ENCODE assay signal across 16 cellular contexts in the genomic region with DNA sequence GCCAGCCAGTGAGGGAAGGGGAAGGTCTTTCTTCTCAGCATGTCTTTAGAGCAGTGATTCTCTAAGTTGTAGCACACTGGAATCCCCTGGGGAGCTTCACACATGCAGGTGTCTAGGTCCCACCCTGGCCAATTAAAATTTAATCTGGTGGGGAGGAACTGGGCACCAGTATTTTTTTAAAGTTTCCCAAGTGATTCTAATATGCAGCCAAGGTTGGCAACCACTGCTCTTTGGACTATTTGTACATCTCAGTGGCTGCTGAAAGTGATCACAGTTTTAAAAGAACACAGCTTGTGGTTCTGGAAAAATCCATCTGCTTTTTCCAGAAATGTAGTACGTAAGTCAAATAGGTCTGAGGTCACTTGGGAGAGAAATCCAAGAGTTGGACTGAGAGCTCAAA. TPM values are rescaled to one million over a fixed set of nuclear protein-coding genes. Genes with fewer than 3 reads are reported as not detected.
DNase-seq lines count a peak whose midpoint lies in the region; ATAC-seq, FAIRE-seq and TF ChIP-seq lines count a peak whose summit lies in the region.
"Had no signal": no experiment of that assay in that cellular context is flagged by ENCODE, and none has a peak within 500 bp of the region (broad histone marks: within the 10 kb centered on the region; RNA-seq: fewer than 3 reads in every experiment).

No MANE protein-coding gene starts in this region.

- ATAC-seq in body of pancreas (peak; percentile 18), natural killer cell (no peak)
- ATAC-seq in activated CD8-positive, alpha-beta T cell treated with anti-CD3 and anti-CD28 coated beads, Interleukin-2, amount 10 ng/mL, durations not matched to agents 7 days and 5 days, result no peak

- no peaks in the 10 kb centered on the region for H3K27me3 Mint-ChIP-seq in natural killer cell (ENCODE audit: low read depth in 2 of 2)
- peaks cover 5% of the 10 kb centered on the region for H3K27me3 Mint-ChIP-seq in activated CD8-positive, alpha-beta T cell treated with anti-CD3 and anti-CD28 coated beads, Interleukin-2, amount 10 ng/mL, durations not matched to agents 7 days and 5 days (ENCODE audit: low read depth)
- H3K27me3 Mint-ChIP-seq: CD4-positive, CD25-positive, alpha-beta regulatory T cell had no signal

- H3K9me3 Mint-ChIP-seq in natural killer cell, result no peaks in the 10 kb centered on the region
- no peaks in the 10 kb centered on the region for H3K9me3 Mint-ChIP-seq in activated CD8-positive, alpha-beta T cell treated with anti-CD3 and anti-CD28 coated beads, Interleukin-2, amount 10 ng/mL, durations not matched to agents 7 days and 5 days (ENCODE audit: insufficient read depth)
- H3K9me3 Mint-ChIP-seq: CD4-positive, CD25-positive, alpha-beta regulatory T cell had no signal

- no peak for TF ChIP-seq CTCF in AG10803 (conservative IDR thresholded peaks at IDR 0.05; ENCODE audit: low read length)
- TF ChIP-seq CTCF in body of pancreas (IDR thresholded peaks at IDR 0.05), result no peak
- TF ChIP-seq CTCF in natural killer cell (IDR thresholded peaks at IDR 0.05), result no peak

- no peaks in the 10 kb centered on the region for H3K36me3 ChIP-seq in body of pancreas (replicated peaks in 1 of 2; ENCODE audit: insufficient read depth in 1 of 2, low read depth in 2 of 2)
- H3K36me3 ChIP-seq in small intestine (ENCODE audit: control insufficient read depth in 2 of 2, insufficient read depth in 2 of 2, low read length in 2 of 2), result no peaks in the 10 kb centered on the region
- H3K36me3 ChIP-seq: HAP-1 had no signal

- H3K27ac Mint-ChIP-seq in natural killer cell, result no peak overlapping the region
- no peak overlapping the region for H3K27ac Mint-ChIP-seq in activated CD8-positive, alpha-beta T cell treated with anti-CD3 and anti-CD28 coated beads, Interleukin-2, amount 10 ng/mL, durations not matched to agents 7 days and 5 days
- H3K27ac Mint-ChIP-seq: CD4-positive, CD25-positive, alpha-beta regulatory T cell had no signal

- H3K4me3 ChIP-seq in AG10803 (ENCODE audit: low read length) (no peak overlapping the region), body of pancreas (no peak overlapping the region), small intestine (ENCODE audit: low read depth in 1 of 2, low read length in 2 of 2) (no peak overlapping the region)
- H3K4me3 ChIP-seq: HAP-1 had no signal

- no peaks in the 10 kb centered on the region for H3K36me3 Mint-ChIP-seq in natural killer cell
- H3K36me3 Mint-ChIP-seq in activated CD8-positive, alpha-beta T cell treated with anti-CD3 and anti-CD28 coated beads, Interleukin-2, amount 10 ng/mL, durations not matched to agents 7 days and 5 days (ENCODE audit: low read depth), result no peaks in the 10 kb centered on the region

- POLR2A ChIA-PET in activated CD8-positive, alpha-beta T cell treated with anti-CD3 and anti-CD28 coated beads, Interleukin-2, amount 10 ng/mL, durations not matched to agents 7 days and 5 days (lab: Charles Lee), result interaction anchor here (1.0 kb wide), 1 partner anchor 12 kb away, joined by 3 read pairs; no protein-coding TSS in a partner anchor

- H3K4me1 Mint-ChIP-seq in natural killer cell, result peaks cover 0 to 5% of the 10 kb centered on the region in 2 donors
- H3K4me1 Mint-ChIP-seq in activated CD8-positive, alpha-beta T cell treated with anti-CD3 and anti-CD28 coated beads, Interleukin-2, amount 10 ng/mL, durations not matched to agents 7 days and 5 days (ENCODE audit: low read depth), result peaks cover 6% of the 10 kb centered on the region

- no peaks in the 10 kb centered on the region for H3K27me3 ChIP-seq in body of pancreas
- H3K27me3 ChIP-seq in layer of hippocampus (ENCODE audit: control insufficient read depth, insufficient read depth, low read length), result no peaks in the 10 kb centered on the region
- H3K27me3 ChIP-seq in small intestine (ENCODE audit: control insufficient read depth in 2 of 2, insufficient read depth in 2 of 2, low read length in 2 of 2), result no peaks in the 10 kb centered on the region

- intact Hi-C loops in body of pancreas (cut with DNase I), result no loop called here
- intact Hi-C loops in natural killer cell (cut with micrococcal nuclease), result no loop called here

- DNase-seq in AG10803 (ENCODE audit: low read depth) (peak; percentile 39), GM18507 (ENCODE audit: extremely low spot score, insufficient read length, low read depth) (no peak), body of pancreas (no peak), small intestine (no peak), NCI-H1105 (lab: John Stamatoyannopoulos, UW) (no peak), natural killer cell (no peak)
- DNase-seq in activated CD8-positive, alpha-beta T cell treated with anti-CD3 and anti-CD28 coated beads, Interleukin-2, amount 10 ng/mL, durations not matched to agents 7 days and 5 days, result no peak
- DNase-seq: Caco-2; CD4-positive, CD25-positive, alpha-beta regulatory T cell; NCI-H1417; NCI-H187 treated with DMSO at 0.1 percent for 48 hours; NCI-H526 treated with DMSO at 0.1 percent for 48 hours had no signal

- no peaks in the 10 kb centered on the region for H3K4me1 ChIP-seq in body of pancreas
- H3K4me1 ChIP-seq in small intestine (ENCODE audit: control insufficient read depth in 2 of 2, insufficient read depth in 1 of 2, low read depth in 1 of 2, low read length in 1 of 2), result no peaks in the 10 kb centered on the region

- no peak for TF ChIP-seq POLR2A in body of pancreas (IDR thresholded peaks at IDR 0.05)

- H3K9me3 ChIP-seq in body of pancreas, result no peaks in the 10 kb centered on the region
- H3K9me3 ChIP-seq in small intestine (ENCODE audit: control insufficient read depth, low read depth), result no peaks in the 10 kb centered on the region
- H3K9me3 ChIP-seq: Caco-2, HAP-1 had no signal

- H3K27ac ChIP-seq in body of pancreas, result no peak overlapping the region
- peak overlapping the region; percentile 56 for H3K27ac ChIP-seq in layer of hippocampus (ENCODE audit: low read depth, low read length)
- H3K27ac ChIP-seq in small intestine (ENCODE audit: low read depth in 1 of 2, low read length in 1 of 2), result no peak overlapping the region
- H3K27ac ChIP-seq: HL-60 had no signal

- FAIRE-seq in GM18507 (lab: Jason Lieb, UNC) (peak; percentile 12), small intestine (lab: Jason Lieb, UNC) (no peak)
- FAIRE-seq: HTR-8/SVneo had no signal

- no peak overlapping the region for H3K4me3 Mint-ChIP-seq in natural killer cell
- H3K4me3 Mint-ChIP-seq in activated CD8-positive, alpha-beta T cell treated with anti-CD3 and anti-CD28 coated beads, Interleukin-2, amount 10 ng/mL, durations not matched to agents 7 days and 5 days, result no peak overlapping the region
- H3K4me3 Mint-ChIP-seq: CD4-positive, CD25-positive, alpha-beta regulatory T cell had no signal

- CTCF ChIA-PET in activated CD8-positive, alpha-beta T cell treated with anti-CD3 and anti-CD28 coated beads, Interleukin-2, amount 10 ng/mL, durations not matched to agents 7 days and 5 days (lab: Charles Lee), result interaction anchor here (2.0 kb wide), 1 partner anchor 186 kb away, joined by 11 read pairs; no protein-coding TSS in a partner anchor

- 84 to 92% methylated on average over 1 of the region's 1 CpG for WGBS in body of pancreas, 2 donors
- 90 to 100% (median 92%) methylated on average over 1 of the region's 1 CpG for WGBS in small intestine, 3 donors

RNA-seq across cellular contexts. Expression of gene KATNAL1, which starts 10.7 kb away (rescaled TPM):
- total RNA-seq in body of pancreas (1 to 10 TPM; 6.5 to 6.6 TPM), natural killer cell (10 to 100 TPM; 15.0 to 22.8 (median 21.9) TPM)
- polyA plus RNA-seq in small intestine, result 1 to 10 TPM in 2 of 3 donors, under 1 TPM in 1; 0.22 to 1.9 (median 1.1) TPM
- 10 to 100 TPM; 29.4 to 30.4 TPM for total RNA-seq in activated CD8-positive, alpha-beta T cell treated with anti-CD3 and anti-CD28 coated beads, Interleukin-2, amount 10 ng/mL, durations not matched to agents 7 days and 5 days
